ENCODE assay signal across 14 cellular contexts in the genomic region with DNA sequence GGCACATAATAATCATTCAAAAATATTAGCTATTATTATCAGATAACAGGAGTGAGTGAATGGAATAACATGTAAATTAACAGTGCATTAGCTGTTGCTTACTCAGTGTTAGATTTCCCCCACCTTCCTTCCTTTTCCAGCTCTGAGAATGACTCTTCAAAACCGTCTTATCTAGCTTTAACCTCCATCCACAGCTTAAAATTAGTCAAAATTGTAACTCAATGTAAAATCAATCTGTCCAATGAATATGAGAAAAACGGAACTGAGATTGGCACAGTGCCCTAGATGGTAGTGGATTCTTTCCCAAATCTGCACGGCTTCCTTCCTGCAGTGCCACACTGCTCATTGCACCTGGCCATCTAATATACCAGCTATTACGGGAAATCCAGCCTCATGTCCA.
A peak's percentile ranks its signal among the peaks of the same experiment; 100 is the strongest.
DNase-seq lines count a peak whose midpoint lies in the region; ATAC-seq and TF ChIP-seq lines count a peak whose summit lies in the region.
"Had no signal": no experiment of that assay in that cellular context is flagged by ENCODE, and none has a peak within 500 bp of the region (broad histone marks: within the 10 kb centered on the region; RNA-seq: fewer than 3 reads in every experiment).

No MANE protein-coding gene starts in this region.

- no peak for DNase-seq in stimulated activated CD4-positive, alpha-beta T cell treated with anti-CD3 and anti-CD28 coated beads, Interleukin-4, amount 100 ng/mL, for 4 hours
- DNase-seq in AG08396 (ENCODE audit: low spot score) = no peak
- no peak for DNase-seq in ACHN
- no peak for DNase-seq in psoas muscle
- DNase-seq: activated CD4-positive, alpha-beta T cell treated with anti-CD3 and anti-CD28 coated beads for 36 hours; effector memory CD4-positive, alpha-beta T cell; KG1; left lung; NCI-H510A treated with DMSO at 0.1 percent for 48 hours had no signal

- intact Hi-C loops in psoas muscle (cut with DNase I) = no loop called here

- peak overlapping the region; percentile 38 for H3K4me2 ChIP-seq in OCI-LY3 (ENCODE audit: low read length)

- H3K9ac ChIP-seq in OCI-LY3 (ENCODE audit: low read length) = no peak overlapping the region

- H3K27ac ChIP-seq in OCI-LY3 (ENCODE audit: low read length) = no peak overlapping the region
- H3K27ac ChIP-seq in psoas muscle = no peak overlapping the region
- H3K27ac ChIP-seq: left lung had no signal

- in situ Hi-C loops in ACHN (cut with HindIII; ENCODE audit: low pct_ligation_motif_present, low pct_unique_long_range_greater_than_20kb, low sequenced_read_pairs) = no loop called here

- no peak overlapping the region for H2AFZ ChIP-seq in OCI-LY3 (ENCODE audit: low read depth, low read length)

- H3K9me3 ChIP-seq in OCI-LY3 (ENCODE audit: insufficient read depth, low read length) (no peaks in the 10 kb centered on the region), psoas muscle (no peaks in the 10 kb centered on the region)
- H3K9me3 ChIP-seq: left lung had no signal

- no peak for TF ChIP-seq CTCF in OCI-LY3 (IDR thresholded peaks at IDR 0.05; ENCODE audit: low read depth, low read length)
- TF ChIP-seq CTCF in psoas muscle (IDR thresholded peaks at IDR 0.05) = no peak

- H3K4me1 ChIP-seq in OCI-LY3 (ENCODE audit: low read length) (peaks cover 24% of the 10 kb centered on the region), psoas muscle (no peaks in the 10 kb centered on the region)
- H3K4me1 ChIP-seq: left lung had no signal

- ATAC-seq in GM18499 (IDR thresholded peaks at IDR 0.05; ENCODE audit: insufficient read depth, unreplicated experiment) (peak; percentile 65), GM21529 (IDR thresholded peaks at IDR 0.05; ENCODE audit: unreplicated experiment) (peak; percentile 71), HG03432 (IDR thresholded peaks at IDR 0.05; ENCODE audit: unreplicated experiment) (peak; percentile 86), psoas muscle (no peak)
- ATAC-seq: activated CD4-positive, alpha-beta T cell treated with anti-CD3 and anti-CD28 coated beads for 36 hours; activated naive CD4-positive, alpha-beta T cell treated with anti-CD3 and anti-CD28 coated beads, Interleukin-2, amount 50 U/mL, for 72 hours; left lung had no signal

- 41 to 46% (median 46%) methylated on average over 4 of the region's 4 CpGs for WGBS in psoas muscle, 3 donors

- no peaks in the 10 kb centered on the region for H4K20me1 ChIP-seq in OCI-LY3 (ENCODE audit: insufficient read depth, low read length)

- no peaks in the 10 kb centered on the region for H3K79me2 ChIP-seq in OCI-LY3 (ENCODE audit: low read length)

- peaks cover 33% of the 10 kb centered on the region for H3K27me3 ChIP-seq in OCI-LY3 (ENCODE audit: low read depth, low read length)
- peaks cover 0 to 1% (median 0%) of the 10 kb centered on the region in 3 donors for H3K27me3 ChIP-seq in psoas muscle (ENCODE audit: insufficient read depth in 3 of 3, low read length in 2 of 3)
- H3K27me3 ChIP-seq: left lung had no signal

- H3K36me3 ChIP-seq in OCI-LY3 (replicated peaks; ENCODE audit: low read depth, low read length) = no peaks in the 10 kb centered on the region
- H3K36me3 ChIP-seq in psoas muscle (ENCODE audit: insufficient read depth in 1 of 2, low read depth in 1 of 2) = no peaks in the 10 kb centered on the region
- H3K36me3 ChIP-seq: left lung had no signal

- H3K4me3 ChIP-seq in OCI-LY3 (ENCODE audit: low read length) (no peak overlapping the region; the same call in 1 of the 2 replicates), psoas muscle (no peak overlapping the region)
- H3K4me3 ChIP-seq: left lung had no signal

Comparison
In these comparisons a context has a peak if more than half of its experiments do, and no peak if none do; other contexts are left out.
1. ATAC-seq: peak in GM18499 (single experiment), GM21529 (single experiment) and HG03432 (single experiment); none in psoas muscle (0 of 4).